Comparison of ENCODE assay signal across 19 cellular contexts in the genomic region with DNA sequence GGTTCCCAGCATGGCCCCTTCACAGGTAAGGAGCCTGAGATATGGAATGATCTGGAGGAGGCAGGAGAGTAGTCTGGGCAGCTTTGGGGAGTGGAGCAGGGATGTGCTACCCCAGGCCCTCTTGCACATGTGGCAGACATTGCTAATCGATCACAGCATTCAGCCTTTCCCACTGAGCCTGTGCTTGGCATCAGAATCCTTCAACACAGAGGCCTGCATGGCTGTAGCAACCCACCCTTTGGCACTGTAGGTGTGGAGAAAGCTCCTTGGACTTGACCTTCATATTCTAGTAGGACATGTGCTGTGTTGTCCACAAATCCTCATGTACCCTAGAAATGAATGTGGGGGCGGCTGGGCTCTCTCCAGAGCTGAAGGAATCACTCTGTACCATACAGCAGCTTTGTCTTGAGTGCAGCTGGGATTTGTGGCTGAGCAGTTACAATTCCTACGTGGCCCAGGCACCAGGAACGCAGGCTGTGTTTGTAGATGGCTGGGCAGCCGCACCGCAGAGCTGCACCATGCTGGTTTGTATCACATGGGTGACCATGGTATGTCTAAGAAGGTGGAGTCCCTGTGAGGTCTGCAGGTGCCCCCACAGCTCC. TPM values are rescaled to one million over a fixed set of nuclear protein-coding genes. Genes with fewer than 3 reads are reported as not detected.
A peak's percentile ranks its signal among the peaks of the same experiment; 100 is the strongest.
DNase-seq lines count a peak whose midpoint lies in the region; ATAC-seq, FAIRE-seq and TF ChIP-seq lines count a peak whose summit lies in the region.
"Had no signal": no experiment of that assay in that cellular context is flagged by ENCODE, and none has a peak within 500 bp of the region (broad histone marks: within the 10 kb centered on the region; RNA-seq: fewer than 3 reads in every experiment).

No MANE protein-coding gene starts in this region.

- H3K27me3 Mint-ChIP-seq in T-helper 17 cell, result no peaks in the 10 kb centered on the region
- H3K27me3 Mint-ChIP-seq in activated CD4-positive, alpha-beta T cell treated with anti-CD3 and anti-CD28 coated beads, Interleukin-2, amount 10 ng/mL, durations not matched to agents 7 days and 5 days, result no peaks in the 10 kb centered on the region

- H4K8ac ChIP-seq in neuronal stem cell (ENCODE audit: low read depth, low read length), result no peak overlapping the region

- H3K36me3 Mint-ChIP-seq in T-helper 17 cell (ENCODE audit: low read depth), result no peaks in the 10 kb centered on the region
- no peaks in the 10 kb centered on the region for H3K36me3 Mint-ChIP-seq in activated CD4-positive, alpha-beta T cell treated with anti-CD3 and anti-CD28 coated beads, Interleukin-2, amount 10 ng/mL, durations not matched to agents 7 days and 5 days (ENCODE audit: low read depth)

- H3K27me3 ChIP-seq in A673 (replicated peaks; ENCODE audit: insufficient read depth, low read depth, low read length, poor library complexity) (no peaks in the 10 kb centered on the region), H7 (ENCODE audit: control insufficient read depth, insufficient read depth, low read length) (no peaks in the 10 kb centered on the region), neuronal stem cell (ENCODE audit: control insufficient read depth in 3 of 3, insufficient read depth in 3 of 3, low read depth in 1 of 3, low read length in 3 of 3) (no peaks in the 10 kb centered on the region)
- H3K27me3 ChIP-seq: Peyer's patch had no signal

- CTCF ChIA-PET in A673 (lab: Charles Lee), result no interaction called here
- CTCF ChIA-PET in activated CD4-positive, alpha-beta T cell treated with anti-CD3 and anti-CD28 coated beads, Interleukin-2, amount 10 ng/mL, durations not matched to agents 7 days and 5 days (lab: Charles Lee), result interaction anchor here (0.9 to 1.1 kb wide), 2 partner anchors 21 to 27 kb away, joined by 3 read pairs; a partner anchor contains a TSS

- WGBS in neuronal stem cell (ENCODE audit: extremely low coverage in 2 of 2, insufficient read length in 2 of 2, insufficient replicate concordance in 1 of 2), 2 donors, result no CpG with 5 or more reads among the region's 6 CpGs

- H2BK5ac ChIP-seq in neuronal stem cell (ENCODE audit: low read length), result no peak overlapping the region

- H3K79me1 ChIP-seq in neuronal stem cell (ENCODE audit: low read depth, low read length), result no peaks in the 10 kb centered on the region

- no peak overlapping the region for H2BK15ac ChIP-seq in neuronal stem cell (ENCODE audit: low read length)

- peak overlapping the region; percentile 60 for H2BK12ac ChIP-seq in neuronal stem cell (ENCODE audit: low read length)

- BruUV-seq in A673 (replicated peaks; lab: Mats Ljungman, UMichigan), result no TSS peak

- H3K4me1 ChIP-seq in A673 (ENCODE audit: insufficient read depth, low read length, poor library complexity, severe bottlenecking), result peaks cover 60% of the 10 kb centered on the region
- peaks cover 6 to 15% of the 10 kb centered on the region in 2 donors for H3K4me1 ChIP-seq in neuronal stem cell (ENCODE audit: control insufficient read depth in 2 of 2, insufficient read depth in 1 of 2, low read depth in 1 of 2, low read length in 2 of 2)
- H3K4me1 ChIP-seq: Peyer's patch had no signal

- H3K4me2 ChIP-seq in neuronal stem cell (ENCODE audit: insufficient read depth, low read length, poor library complexity, severe bottlenecking), result no peak overlapping the region
- H3K4me2 ChIP-seq: SK-N-SH had no signal

- H3K9me3 ChIP-seq in A673 (ENCODE audit: low read depth, low read length, poor library complexity, severe bottlenecking) (no peaks in the 10 kb centered on the region), neuronal stem cell (replicated peaks in 1 of 2; ENCODE audit: control insufficient read depth in 2 of 2, insufficient read depth in 1 of 2, low read depth in 1 of 2, low read length in 2 of 2) (no peaks in the 10 kb centered on the region), T-helper 17 cell (ENCODE audit: control insufficient read depth, low read length, poor library complexity, severe bottlenecking) (no peaks in the 10 kb centered on the region)
- H3K9me3 ChIP-seq: HAP-1, Peyer's patch, SK-N-SH had no signal

- H3K27ac ChIP-seq in A673 (ENCODE audit: low read depth, low read length, poor library complexity, severe bottlenecking), result peak overlapping the region; percentile 92
- H3K27ac ChIP-seq in angular gyrus (ENCODE audit: low read depth, low read length), result peak overlapping the region; percentile 52
- no peak overlapping the region for H3K27ac ChIP-seq in neuronal stem cell (replicated peaks; ENCODE audit: low read length)

- FAIRE-seq in GM12891 (lab: Jason Lieb, UNC), result no peak
- FAIRE-seq: GM19239 had no signal

- H3K27ac Mint-ChIP-seq in T-helper 17 cell, result no peak overlapping the region
- H3K27ac Mint-ChIP-seq in activated CD4-positive, alpha-beta T cell treated with anti-CD3 and anti-CD28 coated beads, Interleukin-2, amount 10 ng/mL, durations not matched to agents 7 days and 5 days, result no peak overlapping the region

- no peak for ATAC-seq in T-helper 17 cell

- H3K14ac ChIP-seq in neuronal stem cell (ENCODE audit: low read length), result no peak overlapping the region

- no peak overlapping the region for H3K23ac ChIP-seq in neuronal stem cell (ENCODE audit: low read depth, low read length, poor library complexity)

- no peak overlapping the region for H3K9ac ChIP-seq in neuronal stem cell (ENCODE audit: low read depth, low read length, poor library complexity)
- H3K9ac ChIP-seq: SK-N-SH had no signal

- H2BK120ac ChIP-seq in neuronal stem cell (ENCODE audit: low read depth, low read length), result no peak overlapping the region

- no peaks in the 10 kb centered on the region for H3K9me3 Mint-ChIP-seq in activated CD4-positive, alpha-beta T cell treated with anti-CD3 and anti-CD28 coated beads, Interleukin-2, amount 10 ng/mL, durations not matched to agents 7 days and 5 days

- no peak overlapping the region for H4K91ac ChIP-seq in neuronal stem cell (ENCODE audit: low read depth, low read length, poor library complexity)

- no peak for TF ChIP-seq CTCF in A673 (conservative IDR thresholded peaks at IDR 0.05; ENCODE audit: low read depth, low read length)

- no peak overlapping the region for H3K4me3 ChIP-seq in A673 (ENCODE audit: low read depth, low read length, poor library complexity, severe bottlenecking)
- H3K4me3 ChIP-seq in H7 (ENCODE audit: insufficient read depth, low read depth, low read length), result no peak overlapping the region
- no peak overlapping the region for H3K4me3 ChIP-seq in neuronal stem cell (ENCODE audit: low read length in 2 of 2)
- H3K4me3 ChIP-seq: HAP-1, Peyer's patch had no signal

- peak overlapping the region; percentile 42 for H2AK5ac ChIP-seq in neuronal stem cell (ENCODE audit: low read depth, low read length)

- H2AFZ ChIP-seq in neuronal stem cell (ENCODE audit: low read length), result no peak overlapping the region

- POLR2A ChIA-PET in A673 (lab: Charles Lee; ENCODE audit: low non-redundant PET), result no interaction called here
- POLR2A ChIA-PET in activated CD4-positive, alpha-beta T cell treated with anti-CD3 and anti-CD28 coated beads, Interleukin-2, amount 10 ng/mL, durations not matched to agents 7 days and 5 days (lab: Charles Lee), result no interaction called here

- H3K4me3 Mint-ChIP-seq in T-helper 17 cell, result no peak overlapping the region
- no peak overlapping the region for H3K4me3 Mint-ChIP-seq in activated CD4-positive, alpha-beta T cell treated with anti-CD3 and anti-CD28 coated beads, Interleukin-2, amount 10 ng/mL, durations not matched to agents 7 days and 5 days

- H3K18ac ChIP-seq in neuronal stem cell (ENCODE audit: low read length), result peak overlapping the region; percentile 19

- TF ChIP-seq POLR2A in GM12891 (IDR thresholded peaks at IDR 0.05; ENCODE audit: low read depth, low read length), result no peak

- no peaks in the 10 kb centered on the region for H3K4me1 Mint-ChIP-seq in T-helper 17 cell
- H3K4me1 Mint-ChIP-seq in activated CD4-positive, alpha-beta T cell treated with anti-CD3 and anti-CD28 coated beads, Interleukin-2, amount 10 ng/mL, durations not matched to agents 7 days and 5 days, result peaks cover 5% of the 10 kb centered on the region

- no peak overlapping the region for H3K4ac ChIP-seq in neuronal stem cell (ENCODE audit: low read length)

- DNase-seq in A673 (ENCODE audit: low spot score) (no peak), H7 (peak; percentile 57), neuronal stem cell (ENCODE audit: low spot score) (no peak), T-helper 17 cell (no peak), mucosa of gallbladder (ENCODE audit: low spot score) (no peak), GM12891 (ENCODE audit: insufficient read length, low spot score) (no peak)
- no peak for DNase-seq in activated CD4-positive, alpha-beta T cell treated with anti-CD3 and anti-CD28 coated beads, Interleukin-2, amount 10 ng/mL, durations not matched to agents 7 days and 5 days
- DNase-seq: COR-L47, DMS153, KG1, NCI-H1436, NCI-H2029, NCI-H510A treated with DMSO at 0.1 percent for 48 hours, Peyer's patch, Right ventricle myocardium superior, SK-N-SH had no signal

- intact Hi-C loops in A673 (cut with micrococcal nuclease; ENCODE audit: unreplicated experiment), result no loop called here

- H3K36me3 ChIP-seq in A673 (ENCODE audit: insufficient read depth, low read length, poor library complexity, severe bottlenecking), result peaks cover 12% of the 10 kb centered on the region
- peaks cover 14% of the 10 kb centered on the region for H3K36me3 ChIP-seq in H7 (replicated peaks; ENCODE audit: control insufficient read depth, insufficient read depth, low read length)
- peaks cover 16 to 78% of the 10 kb centered on the region in 2 donors for H3K36me3 ChIP-seq in neuronal stem cell (replicated peaks in 1 of 2; ENCODE audit: control insufficient read depth in 2 of 2, insufficient read depth in 2 of 2, low read length in 2 of 2)

TF ChIP-seq in GM12891, 5 proteins besides CTCF, POLR2A, EP300 and RAD21:
- TF ChIP-seq SPI1 (IDR thresholded peaks at IDR 0.05; ENCODE audit: low read depth, low read length) (no peak), POU2F2 (IDR thresholded peaks at IDR 0.05; ENCODE audit: low read depth, low read length) (no peak), POLR2AphosphoS5 (IDR thresholded peaks at IDR 0.05; ENCODE audit: low read depth, low read length) (no peak), PAX5 (IDR thresholded peaks at IDR 0.05; ENCODE audit: insufficient read depth, low read length, severe bottlenecking) (no peak), TAF1 (IDR thresholded peaks at IDR 0.05; ENCODE audit: low read depth, low read length) (no peak)

RNA-seq across cellular contexts. Expression of a gene that starts 21.8 kb away (rescaled TPM):
- total RNA-seq in A673 (2021) (153 and 158 TPM in 2 replicates), T-helper 17 cell (100 to 1,000 TPM; 134 to 136 TPM), mucosa of gallbladder (114 TPM)
- total RNA-seq in H7 (2014; rRNA removed; shearing (Covaris generic)), result 133 and 142 TPM in 2 replicates
- 55.3 TPM for polyA plus RNA-seq in neuronal stem cell (2013, experiment 1 of 2)
- 57.5 TPM for polyA plus RNA-seq in neuronal stem cell (2013, experiment 2 of 2)
- polyA plus RNA-seq in GM12891 (2012; ENCODE audit: low read depth, missing spikeins), result 31.2 TPM
- total RNA-seq in activated CD4-positive, alpha-beta T cell treated with anti-CD3 and anti-CD28 coated beads, Interleukin-2, amount 10 ng/mL, durations not matched to agents 7 days and 5 days, result 100 to 1,000 TPM; 114 to 124 TPM
